ENCODE assay signal across 9 cellular contexts in the genomic region with DNA sequence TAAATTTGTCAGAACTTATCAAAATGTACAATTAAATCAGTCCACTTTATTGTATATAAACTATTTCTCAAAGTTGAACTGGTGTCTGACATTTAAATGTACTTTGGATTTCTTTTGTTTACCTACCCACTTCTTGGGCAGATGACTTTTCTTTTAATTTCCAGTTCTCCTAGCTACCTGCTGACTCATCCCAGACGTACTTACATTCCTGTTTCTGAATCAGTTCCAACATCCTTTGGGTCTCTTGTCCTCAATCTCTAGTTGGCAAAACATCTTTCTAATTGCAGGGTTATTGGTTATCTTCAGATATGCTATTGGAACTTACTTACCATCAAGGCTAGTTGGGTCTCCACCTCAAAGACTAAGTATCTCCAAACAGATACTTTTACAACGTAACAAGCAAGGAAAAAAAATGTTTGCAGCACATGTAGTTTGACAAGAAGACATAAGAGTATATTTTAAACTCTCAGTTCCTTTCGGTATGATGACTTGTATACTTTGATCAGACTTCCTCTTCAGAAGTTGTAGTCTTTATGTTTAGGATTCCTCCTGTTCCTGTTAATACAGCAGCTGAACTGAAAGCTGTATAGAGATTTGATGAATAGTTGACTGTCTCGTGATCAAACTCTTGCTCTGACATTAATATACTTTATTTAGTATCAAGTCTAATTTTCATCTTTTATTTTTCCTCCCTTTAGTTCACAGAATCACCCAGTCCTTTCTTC. TPM values are rescaled to one million over a fixed set of nuclear protein-coding genes. Genes with fewer than 3 reads are reported as not detected.
DNase-seq lines count a peak whose midpoint lies in the region; ATAC-seq and TF ChIP-seq lines count a peak whose summit lies in the region.
"Had no signal": no experiment of that assay in that cellular context is flagged by ENCODE, and none has a peak within 500 bp of the region (broad histone marks: within the 10 kb centered on the region; RNA-seq: fewer than 3 reads in every experiment).

No MANE protein-coding gene starts in this region.

- peaks cover 16% of the 10 kb centered on the region; the same call in 1 of the 2 replicates for H3K79me2 ChIP-seq in OCI-LY7 (ENCODE audit: insufficient read depth, low read depth, low read length)

- no peaks in the 10 kb centered on the region for H3K36me3 ChIP-seq in OCI-LY7 (ENCODE audit: insufficient read depth, low read length)
- H3K36me3 ChIP-seq in effector memory CD4-positive, alpha-beta T cell (ENCODE audit: control insufficient read depth, insufficient read depth, low read length) = no peaks in the 10 kb centered on the region
- H3K36me3 ChIP-seq in tibial nerve = no peaks in the 10 kb centered on the region

- H3K9me2 ChIP-seq in OCI-LY7 (ENCODE audit: insufficient read depth, low read length) = no peaks in the 10 kb centered on the region

- intact Hi-C loops in OCI-LY7 (cut with micrococcal nuclease; ENCODE audit: unreplicated experiment) = no loop called here

- peak overlapping the region; percentile 61 for H3K4me2 ChIP-seq in OCI-LY7 (ENCODE audit: low read length)

- H3K27ac ChIP-seq in OCI-LY7 (ENCODE audit: low read depth, low read length, poor library complexity, severe bottlenecking) = peak overlapping the region; percentile 53
- peak overlapping the region; percentile 24 for H3K27ac ChIP-seq in effector memory CD4-positive, alpha-beta T cell (ENCODE audit: insufficient read depth, low read length, poor library complexity, severe bottlenecking)
- peak overlapping the region in 15 of 21 experiments; percentile 1 to 68 (median 44) for H3K27ac ChIP-seq in skin epidermis
- no peak overlapping the region for H3K27ac ChIP-seq in tibial nerve

- no peaks in the 10 kb centered on the region for H3K9me3 ChIP-seq in OCI-LY7 (ENCODE audit: low read length)
- no peaks in the 10 kb centered on the region for H3K9me3 ChIP-seq in effector memory CD4-positive, alpha-beta T cell (ENCODE audit: control insufficient read depth, low read length)
- H3K9me3 ChIP-seq in tibial nerve = no peaks in the 10 kb centered on the region

- H4K20me1 ChIP-seq in OCI-LY7 (ENCODE audit: insufficient read depth, low read length) = no peaks in the 10 kb centered on the region

- 46 to 56% methylated on average over 4 of the region's 4 CpGs for WGBS in tibial nerve, 2 donors

- DNase-seq in SIG-M5 treated with dmso at 0.1 percent for 504 hours (lab: John Stamatoyannopoulos, UW; ENCODE audit: unreplicated experiment) = peak; percentile 54
- no peak for DNase-seq in SIG-M5 (lab: John Stamatoyannopoulos, UW)
- DNase-seq in OCI-LY7 (ENCODE audit: low spot score) = no peak
- no peak for DNase-seq in effector memory CD4-positive, alpha-beta T cell
- no peak for DNase-seq in tibial nerve (ENCODE audit: low spot score in 2 of 2)
- DNase-seq: activated CD4-positive, alpha-beta T cell treated with anti-CD3 and anti-CD28 coated beads, Interleukin-2, amount 50 U/mL, for 4 hours had no signal

- TF ChIP-seq POLR2A in tibial nerve (IDR thresholded peaks at IDR 0.05) = no peak

- BruUV-seq in OCI-LY7 (replicated peaks; lab: Mats Ljungman, UMichigan) = no TSS peak

- H3K4me3 ChIP-seq in OCI-LY7 (ENCODE audit: low read depth, low read length, poor library complexity, severe bottlenecking) = peak overlapping the region; percentile 56
- no peak overlapping the region for H3K4me3 ChIP-seq in effector memory CD4-positive, alpha-beta T cell (ENCODE audit: insufficient read depth, low read depth, low read length, poor library complexity, severe bottlenecking)
- no peak overlapping the region for H3K4me3 ChIP-seq in skin epidermis
- H3K4me3 ChIP-seq in tibial nerve = no peak overlapping the region

- no peaks in the 10 kb centered on the region for H3K27me3 ChIP-seq in effector memory CD4-positive, alpha-beta T cell (replicated peaks; ENCODE audit: control insufficient read depth, insufficient read depth, low read length, poor library complexity, severe bottlenecking)
- no peaks in the 10 kb centered on the region for H3K27me3 ChIP-seq in tibial nerve

- POLR2A ChIA-PET in OCI-LY7 (lab: Charles Lee) = interaction anchor here (0.6 to 4.0 kb wide), 7 partner anchors 12 to 681 kb away, joined by 3 to 48 read pairs (median 5); no protein-coding TSS in a partner anchor

- TF ChIP-seq EP300 in tibial nerve (IDR thresholded peaks at IDR 0.05) = no peak

- TF ChIP-seq CTCF in OCI-LY7 (conservative IDR thresholded peaks at IDR 0.05; ENCODE audit: low read length) = no peak
- no peak for TF ChIP-seq CTCF in tibial nerve (IDR thresholded peaks at IDR 0.05)

- no peak for ATAC-seq in HG03439 (IDR thresholded peaks at IDR 0.05; ENCODE audit: unreplicated experiment)
- no peak for ATAC-seq in GM19397 (IDR thresholded peaks at IDR 0.05; ENCODE audit: unreplicated experiment)

- CTCF ChIA-PET in OCI-LY7 (lab: Charles Lee; ENCODE audit: unreplicated experiment) = no interaction called here

- peak overlapping the region; percentile 77; the same call in 1 of the 2 replicates for H2AFZ ChIP-seq in OCI-LY7 (ENCODE audit: low read length)

- H3K4me1 ChIP-seq in OCI-LY7 (ENCODE audit: insufficient read depth, low read length, poor library complexity, severe bottlenecking) (peaks cover 67% of the 10 kb centered on the region), tibial nerve (peaks cover 0 to 36% (median 25%) of the 10 kb centered on the region in 4 donors)
- peaks cover 58% of the 10 kb centered on the region for H3K4me1 ChIP-seq in effector memory CD4-positive, alpha-beta T cell (ENCODE audit: control insufficient read depth, insufficient read depth, low read length, poor library complexity, severe bottlenecking)

RNA-seq across cellular contexts. Expression of gene PACS1, which starts 43.2 kb away (rescaled TPM):
- 21.2 and 23.7 TPM in 2 replicates for total RNA-seq in OCI-LY7 (2014; rRNA removed; shearing (Covaris generic))
- total RNA-seq in OCI-LY7 (2022) (50.5 and 52.5 TPM in 2 replicates), tibial nerve (10 to 100 TPM; 32.0 to 62.7 (median 51.8) TPM)

Comparison
In these comparisons a context has a peak if more than half of its experiments do, and no peak if none do; other contexts are left out.
1. H3K27ac ChIP-seq: peak in OCI-LY7 (single experiment), effector memory CD4-positive, alpha-beta T cell (single experiment) and skin epidermis (15 of 21); none in tibial nerve (0 of 4).